13 cellular contexts compared by ENCODE assay signal in the genomic region with DNA sequence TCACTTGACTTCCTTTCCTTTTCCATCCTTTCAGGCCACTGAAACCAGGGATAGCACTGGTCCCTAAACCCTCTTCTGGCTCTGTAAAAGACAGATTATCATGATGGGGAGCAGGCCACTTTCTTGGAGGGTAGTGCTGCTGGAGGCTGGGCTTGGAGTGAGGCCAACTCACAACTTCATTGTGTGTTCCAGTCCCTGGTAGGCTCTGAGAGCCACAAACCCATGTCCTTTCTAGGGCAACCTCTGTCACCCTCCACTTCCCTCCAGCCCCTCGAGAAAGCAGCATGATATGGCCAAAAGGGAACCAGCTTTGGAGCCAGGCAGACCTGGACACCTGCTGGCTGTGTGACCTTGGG. TPM values are rescaled to one million over a fixed set of nuclear protein-coding genes. Genes with fewer than 3 reads are reported as not detected.
A peak's percentile ranks its signal among the peaks of the same experiment; 100 is the strongest.
DNase-seq lines count a peak whose midpoint lies in the region; ATAC-seq and TF ChIP-seq lines count a peak whose summit lies in the region.
"Had no signal": no experiment of that assay in that cellular context is flagged by ENCODE, and none has a peak within 500 bp of the region (broad histone marks: within the 10 kb centered on the region; RNA-seq: fewer than 3 reads in every experiment).

No MANE protein-coding gene starts in this region.

- CTCF ChIA-PET in Panc1 (lab: Charles Lee) = interaction anchor here (0.5 to 2.6 kb wide), 5 partner anchors 26 to 100 kb away, joined by 3 to 50 read pairs (median 9); partner anchors contain the start of genes CYB561A3, TMEM138 and TMEM216

- peaks cover 26% of the 10 kb centered on the region for H3K79me2 ChIP-seq in GM23338 (replicated peaks; ENCODE audit: insufficient read depth)
- peaks cover 36% of the 10 kb centered on the region for H3K79me2 ChIP-seq in neural progenitor cell (ENCODE audit: low read depth)

- H3K4me1 Mint-ChIP-seq in GM23338 (peaks cover 39% of the 10 kb centered on the region), neural progenitor cell (peaks cover 39% of the 10 kb centered on the region)

- H3F3A ChIP-seq in GM23338 (replicated peaks; ENCODE audit: low read depth) (peaks cover 35% of the 10 kb centered on the region), neural progenitor cell (ENCODE audit: low read depth) (peaks cover 25% of the 10 kb centered on the region)

- POLR2A ChIA-PET in Panc1 (lab: Charles Lee) = interaction anchor here (1.0 to 1.4 kb wide), 2 partner anchors 21 to 27 kb away, joined by 8 to 9 read pairs; partner anchors contain the start of genes CYB561A3 and TMEM138

- no peak for DNase-seq in GM23338 (ENCODE audit: low spot score)
- no peak for DNase-seq in Panc1 (ENCODE audit: low read depth, low spot score)
- no peak for DNase-seq in effector memory CD4-positive, alpha-beta T cell
- no peak for DNase-seq in neural progenitor cell (ENCODE audit: low spot score)
- DNase-seq in mesenteric fat pad (ENCODE audit: low spot score) = no peak
- no peak for DNase-seq in KBM-7
- DNase-seq: cortex of kidney; NCI-H1417 treated with DMSO at 0.1 percent for 48 hours; NK-92 treated with Interleukin-12 subunit alpha and Interleukin-12 subunit beta, amount 100 ng/mL, for 24 hours; T1000 had no signal

- H3K4me3 ChIP-seq in GM23338 (no peak overlapping the region), Panc1 (ENCODE audit: low read depth in 2 of 2, low read length in 2 of 2) (no peak overlapping the region), neural progenitor cell (no peak overlapping the region)
- no peak overlapping the region for H3K4me3 ChIP-seq in effector memory CD4-positive, alpha-beta T cell (ENCODE audit: insufficient read depth, low read depth, low read length, poor library complexity, severe bottlenecking)
- H3K4me3 ChIP-seq: lung, sigmoid colon had no signal

- H3K27me3 ChIP-seq in GM23338 (ENCODE audit: insufficient read depth) (no peaks in the 10 kb centered on the region), Panc1 (ENCODE audit: control insufficient read depth, insufficient read depth, low read length) (no peaks in the 10 kb centered on the region), neural progenitor cell (no peaks in the 10 kb centered on the region)
- H3K27me3 ChIP-seq in effector memory CD4-positive, alpha-beta T cell (replicated peaks; ENCODE audit: control insufficient read depth, insufficient read depth, low read length, poor library complexity, severe bottlenecking) = no peaks in the 10 kb centered on the region
- H3K27me3 ChIP-seq: sigmoid colon had no signal

- H3K4me3 Mint-ChIP-seq in GM23338 (no peak overlapping the region; the same call in 2 of the 3 replicates), neural progenitor cell (peak overlapping the region; percentile 48)

- ATAC-seq in GM23338 (no peak), Panc1 (no peak), GM21529 (IDR thresholded peaks at IDR 0.05; ENCODE audit: unreplicated experiment) (no peak)

- peaks cover 21% of the 10 kb centered on the region for H3K36me3 Mint-ChIP-seq in GM23338 (ENCODE audit: low read depth)
- H3K36me3 Mint-ChIP-seq in neural progenitor cell = peaks cover 13% of the 10 kb centered on the region

- peak overlapping the region; percentile 12; the same call in 1 of the 2 replicates for H3K4me2 ChIP-seq in GM23338
- no peak overlapping the region for H3K4me2 ChIP-seq in neural progenitor cell

- H3K27ac Mint-ChIP-seq in GM23338 = peak overlapping the region; percentile 59; the same call in 1 of the 2 replicates
- no peak overlapping the region for H3K27ac Mint-ChIP-seq in neural progenitor cell

- peaks cover 24% of the 10 kb centered on the region for H3K4me1 ChIP-seq in GM23338 (ENCODE audit: insufficient read depth)
- peaks cover 28% of the 10 kb centered on the region for H3K4me1 ChIP-seq in Panc1 (ENCODE audit: control insufficient read depth, insufficient read depth, low read length)
- peaks cover 21% of the 10 kb centered on the region for H3K4me1 ChIP-seq in effector memory CD4-positive, alpha-beta T cell (ENCODE audit: control insufficient read depth, insufficient read depth, low read length, poor library complexity, severe bottlenecking)
- H3K4me1 ChIP-seq in neural progenitor cell = peaks cover 11% of the 10 kb centered on the region

- H3K36me3 ChIP-seq in GM23338 (ENCODE audit: insufficient read depth) (no peaks in the 10 kb centered on the region), Panc1 (ENCODE audit: control insufficient read depth, insufficient read depth, low read length) (peaks cover 5% of the 10 kb centered on the region; the same call in 1 of the 2 replicates), neural progenitor cell (no peaks in the 10 kb centered on the region)
- peaks cover 3% of the 10 kb centered on the region for H3K36me3 ChIP-seq in effector memory CD4-positive, alpha-beta T cell (ENCODE audit: control insufficient read depth, insufficient read depth, low read length)

- no peaks in the 10 kb centered on the region for H3K9me3 ChIP-seq in Panc1 (ENCODE audit: control insufficient read depth, insufficient read depth, low read depth, low read length)
- H3K9me3 ChIP-seq in effector memory CD4-positive, alpha-beta T cell (ENCODE audit: control insufficient read depth, low read length) = no peaks in the 10 kb centered on the region
- no peaks in the 10 kb centered on the region for H3K9me3 ChIP-seq in neural progenitor cell (ENCODE audit: low read depth)
- H3K9me3 ChIP-seq: sigmoid colon had no signal

- H2AFZ ChIP-seq in GM23338 = no peak overlapping the region
- no peak overlapping the region for H2AFZ ChIP-seq in neural progenitor cell (replicated peaks)

- H3K9ac ChIP-seq in neural progenitor cell = no peak overlapping the region

- no peaks in the 10 kb centered on the region for H3K9me2 ChIP-seq in GM23338 (ENCODE audit: insufficient read depth)

- H3K27ac ChIP-seq in GM23338 (ENCODE audit: low read depth) (peak overlapping the region; percentile 87; the same call in 1 of the 2 replicates), Panc1 (ENCODE audit: low read length) (peak overlapping the region; percentile 46; the same call in 1 of the 2 replicates), neural progenitor cell (no peak overlapping the region)
- H3K27ac ChIP-seq in effector memory CD4-positive, alpha-beta T cell (ENCODE audit: insufficient read depth, low read length, poor library complexity, severe bottlenecking) = peak overlapping the region; percentile 10

- no TSS peak for BruUV-seq in Panc1 (replicated peaks; lab: Mats Ljungman, UMichigan)

- intact Hi-C loops in Panc1 (cut with micrococcal nuclease; ENCODE audit: unreplicated experiment) = no loop called here

- in situ Hi-C loops in Panc1 (cut with HindIII; ENCODE audit: low pct_unique_long_range_greater_than_20kb, low sequenced_read_pairs) = no loop called here
- in situ Hi-C loops in KBM-7 (cut with MboI; ENCODE audit: low pct_unique_long_range_greater_than_20kb, low sequenced_read_pairs) = no loop called here

- H3K27me3 Mint-ChIP-seq in GM23338 (ENCODE audit: insufficient read depth, low read depth, poor library complexity) (peaks cover 19% of the 10 kb centered on the region), neural progenitor cell (ENCODE audit: insufficient read depth, low read depth) (peaks cover 4% of the 10 kb centered on the region)

- peaks cover 17% of the 10 kb centered on the region for H4K20me1 ChIP-seq in GM23338 (replicated peaks; ENCODE audit: insufficient read depth)
- H4K20me1 ChIP-seq in neural progenitor cell (ENCODE audit: low read depth) = peaks cover 17% of the 10 kb centered on the region

- no peak for TF ChIP-seq CTCF in GM23338 (conservative IDR thresholded peaks at IDR 0.05; ENCODE audit: low read depth in 2 of 2)
- no peak for TF ChIP-seq CTCF in Panc1 (IDR thresholded peaks at IDR 0.05)
- no peak for TF ChIP-seq CTCF in neural progenitor cell (IDR thresholded peaks at IDR 0.05)

- H3K9me3 Mint-ChIP-seq in GM23338 = no peaks in the 10 kb centered on the region
- no peaks in the 10 kb centered on the region for H3K9me3 Mint-ChIP-seq in neural progenitor cell

TF ChIP-seq in GM23338, 12 proteins besides CTCF, POLR2A, EP300 and RAD21 (continues in another document):
- TF ChIP-seq EZH2phosphoT487 (IDR thresholded peaks at IDR 0.05; ENCODE audit: unreplicated experiment) = no peak
- TF ChIP-seq ZNF114 (CRISPR knock-in tag; IDR thresholded peaks at IDR 0.05) = no peak

RNA-seq across cellular contexts. Expression of gene TKFC, which starts 2.3 kb away (rescaled TPM):
- total RNA-seq in GM23338 (2014; rRNA removed; shearing (Covaris generic)) = 27.0 and 46.9 TPM in 2 replicates
- polyA plus RNA-seq in GM23338 (2016; fragmentation: Nextera tagmentation; extraction: Ambion mirVana) = 21.1 and 21.7 TPM in 2 replicates
- 79.6 TPM for total RNA-seq in Panc1 (2021; ENCODE audit: unreplicated experiment)
- 82.2 TPM for polyA plus RNA-seq in Panc1 (2012; ENCODE audit: insufficient read length)
- total RNA-seq in neural progenitor cell (ENCODE audit: low replicate concordance) = 27.3 and 79.3 TPM in 2 replicates
- 21.2 TPM for total RNA-seq in mesenteric fat pad

RNA-seq across cellular contexts. Expression of gene DDB1, which starts 2.4 kb away (rescaled TPM):
- total RNA-seq in GM23338 (2014; rRNA removed; shearing (Covaris generic)) = 282 and 292 TPM in 2 replicates
- 102 and 109 TPM in 2 replicates for polyA plus RNA-seq in GM23338 (2016; fragmentation: Nextera tagmentation; extraction: Ambion mirVana)
- total RNA-seq in Panc1 (2021; ENCODE audit: unreplicated experiment) = 217 TPM
- polyA plus RNA-seq in Panc1 (2012; ENCODE audit: insufficient read length) = 134 TPM
- 275 and 314 TPM in 2 replicates for total RNA-seq in neural progenitor cell (ENCODE audit: low replicate concordance)
- 195 TPM for total RNA-seq in mesenteric fat pad

RNA-seq across cellular contexts. Expression of gene CYB561A3, which starts 26.3 kb away (rescaled TPM):
- total RNA-seq in GM23338 (2014; rRNA removed; shearing (Covaris generic)) = 20.9 and 30.8 TPM in 2 replicates
- 7.8 and 9.8 TPM in 2 replicates for polyA plus RNA-seq in GM23338 (2016; fragmentation: Nextera tagmentation; extraction: Ambion mirVana)
- 80.3 TPM for total RNA-seq in Panc1 (2021; ENCODE audit: unreplicated experiment)
- 58.7 TPM for polyA plus RNA-seq in Panc1 (2012; ENCODE audit: insufficient read length)
- total RNA-seq in neural progenitor cell (ENCODE audit: low replicate concordance) = 12.1 and 18.2 TPM in 2 replicates
- 34.4 TPM for total RNA-seq in mesenteric fat pad

RNA-seq across cellular contexts. Expression of gene TMEM138, which starts 26.8 kb away (rescaled TPM):
- total RNA-seq in GM23338 (2014; rRNA removed; shearing (Covaris generic)) = 26.9 and 30.2 TPM in 2 replicates
- 32.1 and 37.0 TPM in 2 replicates for polyA plus RNA-seq in GM23338 (2016; fragmentation: Nextera tagmentation; extraction: Ambion mirVana)
- 86.6 TPM for total RNA-seq in Panc1 (2021; ENCODE audit: unreplicated experiment)
- polyA plus RNA-seq in Panc1 (2012; ENCODE audit: insufficient read length) = 45.5 TPM
- total RNA-seq in neural progenitor cell (ENCODE audit: low replicate concordance) = 30.7 and 37.6 TPM in 2 replicates
- 68.2 TPM for total RNA-seq in mesenteric fat pad

RNA-seq across cellular contexts. Expression of gene VWCE, which starts 40.2 kb away (rescaled TPM):
- total RNA-seq in GM23338 (2014; rRNA removed; shearing (Covaris generic)) = 13.1 and 16.9 TPM in 2 replicates
- polyA plus RNA-seq in GM23338 (2016; fragmentation: Nextera tagmentation; extraction: Ambion mirVana) = 9.7 and 9.9 TPM in 2 replicates
- total RNA-seq in Panc1 (2021; ENCODE audit: unreplicated experiment) (0.51 TPM), neural progenitor cell (ENCODE audit: low replicate concordance) (5.1 and 7.0 TPM in 2 replicates), mesenteric fat pad (7.7 TPM)
- polyA plus RNA-seq in Panc1 (2012; ENCODE audit: insufficient read length) = 0.16 TPM
